8 cellular contexts compared by ENCODE assay signal in genomic region chr2:88016086-88016947, GRCh38. TPM values are rescaled to one million over a fixed set of nuclear protein-coding genes. Genes with fewer than 3 reads are reported as not detected.
DNase-seq lines count a peak whose midpoint lies in the region; ATAC-seq and TF ChIP-seq lines count a peak whose summit lies in the region.

RNU2-63P (minus strand) TSS chr2:88016547.

- H2AK5ac ChIP-seq in H9 (ENCODE audit: insufficient read length, low read length) = no peak within 1 kb of the TSS

- DNase-seq in H9 = peak; percentile 83
- DNase-seq in MG63 = peak; percentile 19
- peak; percentile 96 for DNase-seq in SKM-1 treated with dmso at 0.1 percent for 144 hours (lab: John Stamatoyannopoulos, UW; ENCODE audit: unreplicated experiment)
- DNase-seq in activated naive CD8-positive, alpha-beta T cell treated with anti-CD3 and anti-CD28 coated beads, Interleukin-2, amount 10 ng/mL, durations not matched to agents 7 days and 5 days = peak; percentile 87
- peak; percentile 59 to 66 for DNase-seq in heart right ventricle
- peak; percentile 82 for DNase-seq in pons (ENCODE audit: low spot score)
- DNase-seq in type B pancreatic cell (ENCODE audit: extremely low spot score, unreplicated experiment) = peak; percentile 85

- peak within 1 kb of the TSS; percentile 85 for H4K5ac ChIP-seq in H9 (ENCODE audit: insufficient read length, low read depth, low read length)

- peaks cover 39 to 40% of the 10 kb centered on the region in 2 experiments for H3K4me1 Mint-ChIP-seq in H9
- peaks cover 18% of the 10 kb centered on the region for H3K4me1 Mint-ChIP-seq in activated naive CD8-positive, alpha-beta T cell treated with anti-CD3 and anti-CD28 coated beads, Interleukin-2, amount 10 ng/mL, durations not matched to agents 7 days and 5 days
- peaks cover 20% of the 10 kb centered on the region for H3K4me1 Mint-ChIP-seq in type B pancreatic cell (ENCODE audit: unreplicated experiment)

- peak within 1 kb of the TSS; percentile 39 for H3K4me2 ChIP-seq in H9 (ENCODE audit: insufficient read depth, insufficient read length, low read length)

- no peak within 1 kb of the TSS for H2BK15ac ChIP-seq in H9 (ENCODE audit: low read depth, low read length)

- H3K27ac ChIP-seq in H9 (ENCODE audit: insufficient read length, low read depth, low read length) (peak within 1 kb of the TSS; percentile 88), heart right ventricle (peak within 1 kb of the TSS in 5 of 10 donors; percentile 50 to 92 (median 70))

- no peak within 1 kb of the TSS for H2BK12ac ChIP-seq in H9 (ENCODE audit: insufficient read length, low read depth, low read length)

- WGBS in H9 (ENCODE audit: extremely low coverage, insufficient read length, low lambda C conversion rate) = no CpG with 5 or more reads among the region's 33 CpGs
- WGBS in heart right ventricle, 2 donors = 11 to 12% methylated on average over 33 of the region's 33 CpGs

- H3K4me3 ChIP-seq in MG63 (peak within 1 kb of the TSS; percentile 31), heart right ventricle (peak within 1 kb of the TSS; percentile 12 to 86 (median 64))

- H3K18ac ChIP-seq in H9 (ENCODE audit: insufficient read length, low read depth, low read length) = peak within 1 kb of the TSS; percentile 99

- H3K56ac ChIP-seq in H9 (ENCODE audit: insufficient read length, low read depth, low read length) = peak within 1 kb of the TSS; percentile 93

- no peak within 1 kb of the TSS for H2BK20ac ChIP-seq in H9 (ENCODE audit: low read depth, low read length, poor library complexity, severe bottlenecking)

- no peak within 1 kb of the TSS for H4K91ac ChIP-seq in H9 (ENCODE audit: insufficient read length, low read depth, low read length)

- no peaks in the 10 kb centered on the region for H3K79me2 ChIP-seq in H9 (ENCODE audit: insufficient read depth, low read length)

- H3K4me1 ChIP-seq in ES-I3 (ENCODE audit: insufficient read depth, low read length) (peaks cover 7% of the 10 kb centered on the region; the same call in 1 of the 2 replicates), H9 (ENCODE audit: insufficient read depth, low read length) (peaks cover 9% of the 10 kb centered on the region; the same call in 1 of the 2 replicates), heart right ventricle (peaks cover 0 to 13% (median 0%) of the 10 kb centered on the region in 9 donors)

- no peaks in the 10 kb centered on the region; a peak in 1 of 7 replicates for H3K36me3 Mint-ChIP-seq in H9 (ENCODE audit: insufficient read depth in 1 of 3, low read depth in 3 of 3)
- H3K36me3 Mint-ChIP-seq in activated naive CD8-positive, alpha-beta T cell treated with anti-CD3 and anti-CD28 coated beads, Interleukin-2, amount 10 ng/mL, durations not matched to agents 7 days and 5 days = peaks cover 4% of the 10 kb centered on the region
- no peaks in the 10 kb centered on the region for H3K36me3 Mint-ChIP-seq in type B pancreatic cell

- peak within 1 kb of the TSS; percentile 98 for H2BK5ac ChIP-seq in H9 (ENCODE audit: insufficient read length, low read length)

- no peak within 1 kb of the TSS for H4K8ac ChIP-seq in H9 (replicated peaks; ENCODE audit: insufficient read length, low read depth, low read length)

- peak within 1 kb of the TSS; percentile 99 for H2BK120ac ChIP-seq in H9 (ENCODE audit: low read depth, low read length, poor library complexity, severe bottlenecking)

- peak within 1 kb of the TSS; percentile 61 for H2AFZ ChIP-seq in H9 (ENCODE audit: low read length)

- no peaks in the 10 kb centered on the region; the same call in 1 of the 2 replicates for H3K9me3 ChIP-seq in ES-I3 (ENCODE audit: control insufficient read depth, insufficient read depth, low read length)
- H3K9me3 ChIP-seq in H9 (ENCODE audit: control insufficient read depth, low read depth, low read length) = no peaks in the 10 kb centered on the region
- H3K9me3 ChIP-seq in MG63 = no peaks in the 10 kb centered on the region
- H3K9me3 ChIP-seq in heart right ventricle = no peaks in the 10 kb centered on the region

- peak within 1 kb of the TSS; percentile 83 for H3T11ph ChIP-seq in H9 (ENCODE audit: low read length)

- no peaks in the 10 kb centered on the region for H4K20me1 ChIP-seq in H9 (ENCODE audit: control insufficient read depth, insufficient read depth, insufficient read length)

- TF ChIP-seq CTCF in H9 (conservative IDR thresholded peaks at IDR 0.05) = no peak; the same call in 2 of the 3 replicates
- no peak for TF ChIP-seq CTCF in heart right ventricle (IDR thresholded peaks at IDR 0.05)
- peak; percentile 30 for TF ChIP-seq CTCF in type B pancreatic cell (conservative IDR thresholded peaks at IDR 0.05)

- no peaks in the 10 kb centered on the region for H3K23me2 ChIP-seq in H9 (ENCODE audit: insufficient read length, low read depth, low read length, poor library complexity, severe bottlenecking)

- H3K27me3 Mint-ChIP-seq in H9 (ENCODE audit: low read depth) = no peaks in the 10 kb centered on the region
- H3K27me3 Mint-ChIP-seq in activated naive CD8-positive, alpha-beta T cell treated with anti-CD3 and anti-CD28 coated beads, Interleukin-2, amount 10 ng/mL, durations not matched to agents 7 days and 5 days = peaks cover 3% of the 10 kb centered on the region
- H3K27me3 Mint-ChIP-seq in type B pancreatic cell = peaks cover 10% of the 10 kb centered on the region

- H3K27me3 ChIP-seq in H9 (ENCODE audit: insufficient read depth, low read length) (no peaks in the 10 kb centered on the region), MG63 (no peaks in the 10 kb centered on the region), heart right ventricle (no peaks in the 10 kb centered on the region)

- no peaks in the 10 kb centered on the region for H3K79me1 ChIP-seq in H9 (ENCODE audit: insufficient read depth, low read depth, low read length, poor library complexity, severe bottlenecking)

- H3K36me3 ChIP-seq in ES-I3 (ENCODE audit: insufficient read depth, low read length) (no peaks in the 10 kb centered on the region), MG63 (no peaks in the 10 kb centered on the region), heart right ventricle (no peaks in the 10 kb centered on the region)

- no peaks in the 10 kb centered on the region; a peak in 1 of 5 replicates for H3K9me3 Mint-ChIP-seq in H9
- peaks cover 5% of the 10 kb centered on the region for H3K9me3 Mint-ChIP-seq in activated naive CD8-positive, alpha-beta T cell treated with anti-CD3 and anti-CD28 coated beads, Interleukin-2, amount 10 ng/mL, durations not matched to agents 7 days and 5 days
- H3K9me3 Mint-ChIP-seq in type B pancreatic cell = no peaks in the 10 kb centered on the region

- intact Hi-C loops in heart right ventricle (cut with DNase I) = no loop called here

- H3K9ac ChIP-seq in ES-I3 (ENCODE audit: low read depth, low read length) = peak within 1 kb of the TSS; percentile 87
- H3K9ac ChIP-seq in H9 (ENCODE audit: extremely low read depth, insufficient read length, low read length) = peak within 1 kb of the TSS; percentile 89

- POLR2A ChIA-PET in activated naive CD8-positive, alpha-beta T cell treated with anti-CD3 and anti-CD28 coated beads, Interleukin-2, amount 10 ng/mL, durations not matched to agents 7 days and 5 days (lab: Charles Lee) = interaction anchor here (0.7 to 2.4 kb wide), 8 partner anchors 9 to 156 kb away, joined by 3 to 12 read pairs (median 4); no protein-coding TSS in a partner anchor

- no peak within 1 kb of the TSS for H3K23ac ChIP-seq in H9 (ENCODE audit: insufficient read length, low read depth, low read length)

- no peak within 1 kb of the TSS; the same call in 1 of the 2 replicates for H3K4ac ChIP-seq in H9 (ENCODE audit: low read depth, low read length)

- peak; percentile 87 for ATAC-seq in activated naive CD8-positive, alpha-beta T cell treated with anti-CD3 and anti-CD28 coated beads, Interleukin-2, amount 10 ng/mL, durations not matched to agents 7 days and 5 days (ENCODE audit: low read depth)
- ATAC-seq in heart right ventricle = peak; percentile 92 to 96 (median 96)

- H3K4me3 Mint-ChIP-seq in H9 = peak within 1 kb of the TSS; percentile 95 to 96
- H3K4me3 Mint-ChIP-seq in activated naive CD8-positive, alpha-beta T cell treated with anti-CD3 and anti-CD28 coated beads, Interleukin-2, amount 10 ng/mL, durations not matched to agents 7 days and 5 days = peak within 1 kb of the TSS; percentile 98
- H3K4me3 Mint-ChIP-seq in type B pancreatic cell = peak within 1 kb of the TSS; percentile 99

- peak within 1 kb of the TSS; percentile 97 for H3K14ac ChIP-seq in H9 (ENCODE audit: insufficient read depth, low read length)

- H3K27ac Mint-ChIP-seq in H9 (peak within 1 kb of the TSS; percentile 100), type B pancreatic cell (peak within 1 kb of the TSS; percentile 98)
- H3K27ac Mint-ChIP-seq in activated naive CD8-positive, alpha-beta T cell treated with anti-CD3 and anti-CD28 coated beads, Interleukin-2, amount 10 ng/mL, durations not matched to agents 7 days and 5 days = peak within 1 kb of the TSS; percentile 96

RNA-seq across cellular contexts. Expression of gene RNU2-63P, which starts in this region (rescaled TPM):
- 20.4 and 31.1 TPM in 2 replicates for total RNA-seq in H9 (2021)
- not detected in 2 replicates for total RNA-seq in MG63 (2014; rRNA removed; shearing (Covaris generic); ENCODE audit: low replicate concordance)
- total RNA-seq in activated naive CD8-positive, alpha-beta T cell treated with anti-CD3 and anti-CD28 coated beads, Interleukin-2, amount 10 ng/mL, durations not matched to agents 7 days and 5 days = 10 to 100 TPM; 21.5 to 24.3 TPM
- 1 to 10 TPM in 2 of 10 donors, not detected in 8; 4.0 to 7.0 TPM for total RNA-seq in heart right ventricle
- not detected for polyA plus RNA-seq in heart right ventricle
- total RNA-seq in type B pancreatic cell (ENCODE audit: low replicate concordance) = 4.9 and 18.8 TPM in 2 replicates

Comparison
In these comparisons a context has a peak if more than half of its experiments do, and no peak if none do; other contexts are left out.
1. Peak in DNase-seq and H3K4me3 ChIP-seq in MG63; RNA of the gene not detected or under 1 TPM.
2. DNase-seq: peak in every context shown above with its lines; median percentile 96 in SKM-1 treated with dmso at 0.1 percent for 144 hours; 87 in activated naive CD8-positive, alpha-beta T cell treated with anti-CD3 and anti-CD28 coated beads, Interleukin-2, amount 10 ng/mL, durations not matched to agents 7 days and 5 days; 85 in type B pancreatic cell; 83 in H9; 82 in pons; 62 in heart right ventricle; 19 in MG63.